ENCODE assay signal across 21 cellular contexts in genomic region chr3:51445544-51446280, GRCh38.
"Had no signal": no experiment of that assay in that cellular context is flagged by ENCODE, and none has a peak within 500 bp of the region (broad histone marks: within the 10 kb centered on the region; RNA-seq: fewer than 3 reads in every experiment).

No MANE protein-coding gene starts in this region.

- ATAC-seq: gastroesophageal sphincter, mucosa of descending colon, natural killer cell had no signal

- H3K4me1 ChIP-seq: gastroesophageal sphincter, right atrium auricular region, sigmoid colon, stomach, transverse colon had no signal

- FAIRE-seq: kidney, urothelium cell line had no signal

- H3K27me3 ChIP-seq: dorsolateral prefrontal cortex, gastroesophageal sphincter, right atrium auricular region, sigmoid colon, stomach, transverse colon had no signal

- DNase-seq: cortex of kidney; dorsolateral prefrontal cortex; effector CD8-positive, alpha-beta T cell; foreskin fibroblast; glutamatergic neuron; immature natural killer cell; kidney; left cardiac atrium; mucosa of descending colon; natural killer cell; sigmoid colon; stimulated activated CD4-positive, alpha-beta T cell treated with anti-CD3 and anti-CD28 coated beads, Interleukin-2, amount 100 ng/mL, for 24 hours; stimulated activated CD4-positive, alpha-beta T cell treated with anti-CD3 and anti-CD28 coated beads, Interleukin-4, amount 100 ng/mL, for 4 hours; stomach; substantia nigra; transverse colon had no signal

- H3K9me3 ChIP-seq: mucosa of descending colon, sigmoid colon, stomach, transverse colon had no signal

- H3K27ac ChIP-seq: dorsolateral prefrontal cortex, gastroesophageal sphincter, right atrium auricular region, sigmoid colon, skin epidermis, stomach, thoracic aorta, transverse colon had no signal

- H3K4me3 ChIP-seq: dorsolateral prefrontal cortex, gastroesophageal sphincter, mucosa of descending colon, right atrium auricular region, sigmoid colon, skin epidermis, stomach, thoracic aorta, transverse colon had no signal
